In the genomic region with DNA sequence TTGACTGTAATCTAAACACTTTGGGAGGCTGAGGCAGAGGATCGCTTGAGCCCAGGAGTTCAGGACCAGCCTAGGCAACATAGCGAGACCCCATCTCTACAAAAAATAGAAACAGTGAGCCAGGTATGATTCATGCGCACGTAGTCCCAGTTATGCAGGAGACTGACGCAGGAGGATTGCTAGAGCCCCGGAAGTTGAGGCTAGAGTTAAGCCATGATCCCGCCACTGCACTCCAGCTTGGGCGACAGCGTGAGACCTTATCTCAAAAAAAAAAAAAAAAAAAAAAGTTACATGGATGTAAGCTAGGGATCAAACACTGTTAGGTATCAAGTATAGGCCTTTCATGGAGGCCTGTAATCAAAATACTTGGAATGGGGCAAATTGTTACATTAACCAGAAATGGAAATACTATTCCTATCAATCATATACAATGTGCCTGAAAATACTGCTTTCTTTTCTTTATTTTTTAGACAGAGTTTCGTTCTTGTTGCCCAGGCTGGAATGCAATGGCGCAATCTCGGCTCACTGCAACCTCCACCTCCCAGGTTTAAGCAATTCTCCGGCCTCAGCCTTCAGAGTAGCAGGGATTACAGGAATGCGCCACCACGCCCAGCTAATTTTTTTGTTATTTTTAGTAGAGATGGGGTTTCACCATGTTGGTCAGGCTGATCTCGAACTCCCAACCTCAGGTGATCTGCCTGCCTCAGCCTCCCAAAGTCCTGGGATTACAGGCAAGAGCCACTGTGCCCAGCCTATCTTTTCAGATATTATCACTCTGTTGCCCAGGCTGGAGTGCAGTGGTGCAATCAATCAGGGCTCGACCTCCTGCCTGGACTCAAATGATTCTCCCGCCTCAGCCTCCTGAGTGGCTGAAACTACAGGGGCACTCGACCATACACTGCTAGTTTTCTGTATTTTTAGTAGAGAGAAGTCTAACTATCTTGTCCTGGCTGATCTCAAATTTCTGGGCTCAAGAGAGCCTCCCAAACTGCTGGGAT, we compare ENCODE assay signal across 3 cellular contexts.
TF ChIP-seq lines count a peak whose summit lies in the region.

No MANE protein-coding gene starts in this region.

TF ChIP-seq in SK-N-SH treated with all-trans-retinoic acid at 6 μM for 48 hours, 23 proteins besides CTCF, POLR2A, EP300 and RAD21 (continues in another document):
- no peak for TF ChIP-seq ZFP3 (CRISPR knock-in tag; IDR thresholded peaks at IDR 0.05)
- TF ChIP-seq, protein P1, sequence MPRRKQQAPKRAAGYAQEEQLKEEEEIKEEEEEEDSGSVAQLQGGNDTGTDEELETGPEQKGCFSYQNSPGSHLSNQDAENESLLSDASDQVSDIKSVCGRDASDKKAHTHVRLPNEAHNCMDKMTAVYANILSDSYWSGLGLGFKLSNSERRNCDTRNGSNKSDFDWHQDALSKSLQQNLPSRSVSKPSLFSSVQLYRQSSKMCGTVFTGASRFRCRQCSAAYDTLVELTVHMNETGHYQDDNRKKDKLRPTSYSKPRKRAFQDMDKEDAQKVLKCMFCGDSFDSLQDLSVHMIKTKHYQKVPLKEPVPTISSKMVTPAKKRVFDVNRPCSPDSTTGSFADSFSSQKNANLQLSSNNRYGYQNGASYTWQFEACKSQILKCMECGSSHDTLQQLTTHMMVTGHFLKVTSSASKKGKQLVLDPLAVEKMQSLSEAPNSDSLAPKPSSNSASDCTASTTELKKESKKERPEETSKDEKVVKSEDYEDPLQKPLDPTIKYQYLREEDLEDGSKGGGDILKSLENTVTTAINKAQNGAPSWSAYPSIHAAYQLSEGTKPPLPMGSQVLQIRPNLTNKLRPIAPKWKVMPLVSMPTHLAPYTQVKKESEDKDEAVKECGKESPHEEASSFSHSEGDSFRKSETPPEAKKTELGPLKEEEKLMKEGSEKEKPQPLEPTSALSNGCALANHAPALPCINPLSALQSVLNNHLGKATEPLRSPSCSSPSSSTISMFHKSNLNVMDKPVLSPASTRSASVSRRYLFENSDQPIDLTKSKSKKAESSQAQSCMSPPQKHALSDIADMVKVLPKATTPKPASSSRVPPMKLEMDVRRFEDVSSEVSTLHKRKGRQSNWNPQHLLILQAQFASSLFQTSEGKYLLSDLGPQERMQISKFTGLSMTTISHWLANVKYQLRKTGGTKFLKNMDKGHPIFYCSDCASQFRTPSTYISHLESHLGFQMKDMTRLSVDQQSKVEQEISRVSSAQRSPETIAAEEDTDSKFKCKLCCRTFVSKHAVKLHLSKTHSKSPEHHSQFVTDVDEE (CRISPR knock-in tag; IDR thresholded peaks at IDR 0.05): no peak
- TF ChIP-seq CSDC2 (CRISPR knock-in tag; IDR thresholded peaks at IDR 0.05): no peak
- TF ChIP-seq PPARA (CRISPR knock-in tag; IDR thresholded peaks at IDR 0.05; ENCODE audit: borderline replicate concordance): no peak
- TF ChIP-seq, protein P2, sequence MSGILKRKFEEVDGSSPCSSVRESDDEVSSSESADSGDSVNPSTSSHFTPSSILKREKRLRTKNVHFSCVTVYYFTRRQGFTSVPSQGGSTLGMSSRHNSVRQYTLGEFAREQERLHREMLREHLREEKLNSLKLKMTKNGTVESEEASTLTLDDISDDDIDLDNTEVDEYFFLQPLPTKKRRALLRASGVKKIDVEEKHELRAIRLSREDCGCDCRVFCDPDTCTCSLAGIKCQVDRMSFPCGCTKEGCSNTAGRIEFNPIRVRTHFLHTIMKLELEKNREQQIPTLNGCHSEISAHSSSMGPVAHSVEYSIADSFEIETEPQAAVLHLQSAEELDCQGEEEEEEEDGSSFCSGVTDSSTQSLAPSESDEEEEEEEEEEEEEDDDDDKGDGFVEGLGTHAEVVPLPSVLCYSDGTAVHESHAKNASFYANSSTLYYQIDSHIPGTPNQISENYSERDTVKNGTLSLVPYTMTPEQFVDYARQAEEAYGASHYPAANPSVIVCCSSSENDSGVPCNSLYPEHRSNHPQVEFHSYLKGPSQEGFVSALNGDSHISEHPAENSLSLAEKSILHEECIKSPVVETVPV (CRISPR knock-in tag; IDR thresholded peaks at IDR 0.05): no peak
- TF ChIP-seq ZFP30 (CRISPR knock-in tag; IDR thresholded peaks at IDR 0.05): no peak
- TF ChIP-seq, protein P3, sequence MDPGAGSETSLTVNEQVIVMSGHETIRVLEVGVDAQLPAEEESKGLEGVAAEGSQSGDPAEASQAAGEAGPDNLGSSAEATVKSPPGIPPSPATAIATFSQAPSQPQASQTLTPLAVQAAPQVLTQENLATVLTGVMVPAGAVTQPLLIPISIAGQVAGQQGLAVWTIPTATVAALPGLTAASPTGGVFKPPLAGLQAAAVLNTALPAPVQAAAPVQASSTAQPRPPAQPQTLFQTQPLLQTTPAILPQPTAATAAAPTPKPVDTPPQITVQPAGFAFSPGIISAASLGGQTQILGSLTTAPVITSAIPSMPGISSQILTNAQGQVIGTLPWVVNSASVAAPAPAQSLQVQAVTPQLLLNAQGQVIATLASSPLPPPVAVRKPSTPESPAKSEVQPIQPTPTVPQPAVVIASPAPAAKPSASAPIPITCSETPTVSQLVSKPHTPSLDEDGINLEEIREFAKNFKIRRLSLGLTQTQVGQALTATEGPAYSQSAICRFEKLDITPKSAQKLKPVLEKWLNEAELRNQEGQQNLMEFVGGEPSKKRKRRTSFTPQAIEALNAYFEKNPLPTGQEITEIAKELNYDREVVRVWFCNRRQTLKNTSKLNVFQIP (CRISPR knock-in tag; IDR thresholded peaks at IDR 0.05; ENCODE audit: borderline replicate concordance, low read depth): no peak
- no peak for TF ChIP-seq ZNF565 (CRISPR knock-in tag; conservative IDR thresholded peaks at IDR 0.05; ENCODE audit: low read depth)
- TF ChIP-seq ISL1 (CRISPR knock-in tag; IDR thresholded peaks at IDR 0.05): no peak
- no peak for TF ChIP-seq RARB (CRISPR knock-in tag; IDR thresholded peaks at IDR 0.05)
- TF ChIP-seq ZC3H10 (CRISPR knock-in tag; IDR thresholded peaks at IDR 0.05): no peak

TF ChIP-seq in SK-N-SH, 30 proteins besides CTCF, POLR2A, EP300 and RAD21 (continues in another document):
- no peak for TF ChIP-seq SIN3A (IDR thresholded peaks at IDR 0.05; ENCODE audit: borderline replicate concordance, low read depth, low read length)
- TF ChIP-seq JUND (IDR thresholded peaks at IDR 0.05): no peak
- no peak for TF ChIP-seq TEAD4 (IDR thresholded peaks at IDR 0.05; ENCODE audit: borderline replicate concordance, insufficient read depth)
- TF ChIP-seq, protein P4, sequence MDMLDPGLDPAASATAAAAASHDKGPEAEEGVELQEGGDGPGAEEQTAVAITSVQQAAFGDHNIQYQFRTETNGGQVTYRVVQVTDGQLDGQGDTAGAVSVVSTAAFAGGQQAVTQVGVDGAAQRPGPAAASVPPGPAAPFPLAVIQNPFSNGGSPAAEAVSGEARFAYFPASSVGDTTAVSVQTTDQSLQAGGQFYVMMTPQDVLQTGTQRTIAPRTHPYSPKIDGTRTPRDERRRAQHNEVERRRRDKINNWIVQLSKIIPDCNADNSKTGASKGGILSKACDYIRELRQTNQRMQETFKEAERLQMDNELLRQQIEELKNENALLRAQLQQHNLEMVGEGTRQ (IDR thresholded peaks at IDR 0.05; ENCODE audit: borderline replicate concordance, low read depth, low read length): no peak
- TF ChIP-seq, protein P5, sequence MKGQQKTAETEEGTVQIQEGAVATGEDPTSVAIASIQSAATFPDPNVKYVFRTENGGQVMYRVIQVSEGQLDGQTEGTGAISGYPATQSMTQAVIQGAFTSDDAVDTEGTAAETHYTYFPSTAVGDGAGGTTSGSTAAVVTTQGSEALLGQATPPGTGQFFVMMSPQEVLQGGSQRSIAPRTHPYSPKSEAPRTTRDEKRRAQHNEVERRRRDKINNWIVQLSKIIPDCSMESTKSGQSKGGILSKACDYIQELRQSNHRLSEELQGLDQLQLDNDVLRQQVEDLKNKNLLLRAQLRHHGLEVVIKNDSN (IDR thresholded peaks at IDR 0.05; ENCODE audit: borderline replicate concordance, low read depth): no peak
- no peak for TF ChIP-seq GATA2 (CRISPR knock-in tag; IDR thresholded peaks at IDR 0.05)
- TF ChIP-seq, protein P6, sequence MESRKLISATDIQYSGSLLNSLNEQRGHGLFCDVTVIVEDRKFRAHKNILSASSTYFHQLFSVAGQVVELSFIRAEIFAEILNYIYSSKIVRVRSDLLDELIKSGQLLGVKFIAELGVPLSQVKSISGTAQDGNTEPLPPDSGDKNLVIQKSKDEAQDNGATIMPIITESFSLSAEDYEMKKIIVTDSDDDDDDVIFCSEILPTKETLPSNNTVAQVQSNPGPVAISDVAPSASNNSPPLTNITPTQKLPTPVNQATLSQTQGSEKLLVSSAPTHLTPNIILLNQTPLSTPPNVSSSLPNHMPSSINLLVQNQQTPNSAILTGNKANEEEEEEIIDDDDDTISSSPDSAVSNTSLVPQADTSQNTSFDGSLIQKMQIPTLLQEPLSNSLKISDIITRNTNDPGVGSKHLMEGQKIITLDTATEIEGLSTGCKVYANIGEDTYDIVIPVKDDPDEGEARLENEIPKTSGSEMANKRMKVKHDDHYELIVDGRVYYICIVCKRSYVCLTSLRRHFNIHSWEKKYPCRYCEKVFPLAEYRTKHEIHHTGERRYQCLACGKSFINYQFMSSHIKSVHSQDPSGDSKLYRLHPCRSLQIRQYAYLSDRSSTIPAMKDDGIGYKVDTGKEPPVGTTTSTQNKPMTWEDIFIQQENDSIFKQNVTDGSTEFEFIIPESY (IDR thresholded peaks at IDR 0.05; ENCODE audit: borderline replicate concordance, low read depth): no peak
- TF ChIP-seq TAF1 (IDR thresholded peaks at IDR 0.05; ENCODE audit: borderline replicate concordance, low read depth, low read length): no peak
- no peak for TF ChIP-seq EZH2phosphoT487 (IDR thresholded peaks at IDR 0.05; ENCODE audit: borderline replicate concordance, low read depth)
- TF ChIP-seq FOXM1 (IDR thresholded peaks at IDR 0.05; ENCODE audit: low read depth): no peak
- TF ChIP-seq RFX5 (IDR thresholded peaks at IDR 0.05; ENCODE audit: low read length): no peak

TF ChIP-seq in WTC11, 78 proteins besides CTCF, POLR2A, EP300 and RAD21:
- TF ChIP-seq, protein P7, sequence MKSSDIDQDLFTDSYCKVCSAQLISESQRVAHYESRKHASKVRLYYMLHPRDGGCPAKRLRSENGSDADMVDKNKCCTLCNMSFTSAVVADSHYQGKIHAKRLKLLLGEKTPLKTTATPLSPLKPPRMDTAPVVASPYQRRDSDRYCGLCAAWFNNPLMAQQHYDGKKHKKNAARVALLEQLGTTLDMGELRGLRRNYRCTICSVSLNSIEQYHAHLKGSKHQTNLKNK (CRISPR knock-in tag; IDR thresholded peaks at IDR 0.05): no peak
- TF ChIP-seq SOX15 (CRISPR knock-in tag; IDR thresholded peaks at IDR 0.05): no peak
- TF ChIP-seq, protein P8, sequence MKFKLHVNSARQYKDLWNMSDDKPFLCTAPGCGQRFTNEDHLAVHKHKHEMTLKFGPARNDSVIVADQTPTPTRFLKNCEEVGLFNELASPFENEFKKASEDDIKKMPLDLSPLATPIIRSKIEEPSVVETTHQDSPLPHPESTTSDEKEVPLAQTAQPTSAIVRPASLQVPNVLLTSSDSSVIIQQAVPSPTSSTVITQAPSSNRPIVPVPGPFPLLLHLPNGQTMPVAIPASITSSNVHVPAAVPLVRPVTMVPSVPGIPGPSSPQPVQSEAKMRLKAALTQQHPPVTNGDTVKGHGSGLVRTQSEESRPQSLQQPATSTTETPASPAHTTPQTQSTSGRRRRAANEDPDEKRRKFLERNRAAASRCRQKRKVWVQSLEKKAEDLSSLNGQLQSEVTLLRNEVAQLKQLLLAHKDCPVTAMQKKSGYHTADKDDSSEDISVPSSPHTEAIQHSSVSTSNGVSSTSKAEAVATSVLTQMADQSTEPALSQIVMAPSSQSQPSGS (CRISPR knock-in tag; IDR thresholded peaks at IDR 0.05; ENCODE audit: borderline replicate concordance, low read depth): no peak
- TF ChIP-seq, protein P4 (CRISPR knock-in tag; IDR thresholded peaks at IDR 0.05): no peak
- no peak for TF ChIP-seq ZNF423 (CRISPR knock-in tag; IDR thresholded peaks at IDR 0.05)
- TF ChIP-seq, protein P9, sequence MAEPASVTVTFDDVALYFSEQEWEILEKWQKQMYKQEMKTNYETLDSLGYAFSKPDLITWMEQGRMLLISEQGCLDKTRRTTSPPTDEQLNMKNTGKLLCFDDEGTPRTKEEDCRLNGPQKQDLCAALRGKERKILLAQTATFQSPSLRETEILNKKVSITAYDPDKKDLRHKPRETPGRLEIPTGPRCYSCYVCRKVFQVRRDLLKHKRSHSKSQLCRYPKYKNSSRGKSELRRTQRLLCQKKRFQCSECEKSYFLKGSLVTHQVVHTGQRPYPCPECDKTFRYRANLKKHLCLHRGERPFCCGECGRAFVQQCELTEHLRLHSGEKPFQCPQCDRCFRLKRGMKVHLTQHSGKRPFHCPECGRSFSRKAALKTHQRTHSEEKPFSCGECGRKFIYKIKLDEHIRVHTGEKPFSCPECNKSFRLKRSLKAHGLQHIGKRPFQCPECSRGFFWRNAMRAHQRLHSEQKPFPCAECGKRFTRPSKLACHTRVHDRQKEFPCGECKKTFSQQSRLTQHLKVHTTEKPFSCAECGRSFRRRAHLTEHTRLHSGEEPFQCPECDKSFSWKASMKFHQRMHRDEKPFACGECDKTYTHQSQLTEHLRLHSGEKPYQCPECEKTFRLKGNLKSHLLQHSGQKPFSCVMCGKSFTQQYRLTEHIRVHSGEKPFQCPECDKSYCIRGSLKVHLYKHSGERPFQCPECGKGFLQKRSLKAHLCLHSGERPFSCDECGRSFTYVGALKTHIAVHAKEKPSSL (CRISPR knock-in tag; conservative IDR thresholded peaks at IDR 0.05): no peak
- TF ChIP-seq RELA (CRISPR knock-in tag; IDR thresholded peaks at IDR 0.05; ENCODE audit: borderline replicate concordance): no peak
- no peak for TF ChIP-seq NR3C1 (CRISPR knock-in tag; conservative IDR thresholded peaks at IDR 0.05; ENCODE audit: low read depth)
- no peak for TF ChIP-seq ZNF138 (CRISPR knock-in tag; conservative IDR thresholded peaks at IDR 0.05)
TF ChIP-seq in WTC11: peak in this region for 0.
